In the genomic region with DNA sequence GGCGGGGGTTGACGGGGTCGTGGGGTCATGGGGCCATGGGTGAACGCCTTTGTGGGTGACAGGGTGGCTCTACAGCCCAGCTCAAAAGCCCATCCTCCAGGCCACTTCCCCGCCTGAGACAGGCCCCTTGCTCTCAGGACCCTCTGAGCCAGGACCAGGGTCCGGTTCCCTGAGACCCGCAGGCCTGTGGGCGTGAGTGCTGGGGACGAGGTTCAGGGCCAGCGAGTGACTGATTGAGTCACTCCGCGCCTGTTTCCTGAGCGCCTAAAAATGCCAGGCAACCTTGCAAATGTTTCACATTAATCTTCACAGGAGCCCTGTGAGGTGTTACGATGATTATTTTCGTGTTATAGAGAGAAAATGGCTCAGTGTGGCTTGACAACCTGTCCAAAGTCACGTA, we compare ENCODE assay signal across 8 cellular contexts.
DNase-seq lines count a peak whose midpoint lies in the region; ATAC-seq, FAIRE-seq and TF ChIP-seq lines count a peak whose summit lies in the region.

No MANE protein-coding gene starts in this region.

- H3K27me3 ChIP-seq in heart left ventricle = no peaks in the 10 kb centered on the region
- no peaks in the 10 kb centered on the region for H3K27me3 ChIP-seq in esophagus muscularis mucosa
- no peaks in the 10 kb centered on the region for H3K27me3 ChIP-seq in trophoblast cell (ENCODE audit: insufficient read depth, low read length)

- H3K9ac ChIP-seq in trophoblast cell (ENCODE audit: low read length) = peak overlapping the region; percentile 73

- H3K36me3 ChIP-seq in heart left ventricle (peaks cover 0 to 37% (median 10%) of the 10 kb centered on the region in 9 donors), esophagus muscularis mucosa (peaks cover 0 to 33% (median 9%) of the 10 kb centered on the region in 4 donors), trophoblast cell (ENCODE audit: control insufficient read depth in 1 of 2, insufficient read depth in 2 of 2, low read length in 2 of 2) (peaks cover 5 to 7% of the 10 kb centered on the region in 2 experiments)

- no peak overlapping the region for H3K18ac ChIP-seq in trophoblast cell (ENCODE audit: low read length)

- H2AK5ac ChIP-seq in trophoblast cell (ENCODE audit: low read length) = no peak overlapping the region

- peaks cover 7% of the 10 kb centered on the region for H3K79me1 ChIP-seq in trophoblast cell (ENCODE audit: low read length)

- WGBS in heart left ventricle, 4 donors = 0 to 34% (median 16%) methylated on average over 13 to 16 of the region's 16 CpGs
- WGBS in esophagus muscularis mucosa = 36% methylated on average over 6 of the region's 16 CpGs
- WGBS in trophoblast cell (ENCODE audit: extremely low coverage, insufficient coverage, insufficient read length) = no CpG with 5 or more reads among the region's 16 CpGs

- peak in 2 of 4 donors; percentile 39 to 48 for ATAC-seq in heart left ventricle
- ATAC-seq in left ventricle myocardium superior = no peak

- no peak overlapping the region for H2BK120ac ChIP-seq in trophoblast cell (ENCODE audit: insufficient read depth, low read length, poor library complexity)

- no peak overlapping the region for H3K23ac ChIP-seq in trophoblast cell (ENCODE audit: low read length)

- H2BK5ac ChIP-seq in trophoblast cell (ENCODE audit: low read depth, low read length, poor library complexity) = no peak overlapping the region

- TF ChIP-seq POLR2A in heart left ventricle (IDR thresholded peaks at IDR 0.05) (no peak), esophagus muscularis mucosa (IDR thresholded peaks at IDR 0.05; ENCODE audit: low read depth) (no peak)

- peak overlapping the region; percentile 71 for H3K4me2 ChIP-seq in trophoblast cell (ENCODE audit: low read length)

- H3K9me3 ChIP-seq in heart left ventricle = no peaks in the 10 kb centered on the region
- no peaks in the 10 kb centered on the region for H3K9me3 ChIP-seq in esophagus muscularis mucosa
- no peaks in the 10 kb centered on the region for H3K9me3 ChIP-seq in trophoblast cell (ENCODE audit: insufficient read depth, low read depth, low read length)

- TF ChIP-seq EP300 in esophagus muscularis mucosa (IDR thresholded peaks at IDR 0.05) = no peak

- peak overlapping the region; percentile 6 for H3K4ac ChIP-seq in trophoblast cell (ENCODE audit: low read depth, low read length)

- peaks cover 2% of the 10 kb centered on the region for H3K79me2 ChIP-seq in trophoblast cell (ENCODE audit: control insufficient read depth, insufficient read depth, low read length, poor library complexity)

- H3K14ac ChIP-seq in trophoblast cell (ENCODE audit: low read length) = no peak overlapping the region

- peak overlapping the region in 11 of 12 donors; percentile 78 to 91 (median 86) for H3K27ac ChIP-seq in heart left ventricle
- H3K27ac ChIP-seq in esophagus muscularis mucosa (replicated peaks in 1 of 4) = peak overlapping the region; percentile 81 to 86 (median 84)
- no peak overlapping the region for H3K27ac ChIP-seq in trophoblast cell (ENCODE audit: low read depth, low read length)

- H2AFZ ChIP-seq in trophoblast cell (ENCODE audit: insufficient read depth, low read length, poor library complexity) = no peak overlapping the region

- H3K4me3 ChIP-seq in heart left ventricle = peak overlapping the region; percentile 17 to 97 (median 74)
- H3K4me3 ChIP-seq in esophagus muscularis mucosa = peak overlapping the region; percentile 69 to 84 (median 73)
- peak overlapping the region; percentile 79 for H3K4me3 ChIP-seq in trophoblast cell (ENCODE audit: low read depth, low read length)

- intact Hi-C loops in heart left ventricle (cut with DNase I) (loop anchor here in 1 of 10 donors (5.0 kb wide), 1 partner anchor 100 kb away; the partner anchor contains the start of gene ZNF674), left ventricle myocardium superior (cut with micrococcal nuclease) (no loop called here), esophagus muscularis mucosa (cut with DNase I) (no loop called here)

- H3K4me1 ChIP-seq in heart left ventricle (peaks cover 0 to 16% (median 2%) of the 10 kb centered on the region in 12 donors), esophagus muscularis mucosa (peaks cover 6 to 19% (median 10%) of the 10 kb centered on the region in 4 donors), trophoblast cell (ENCODE audit: control insufficient read depth in 1 of 2, insufficient read depth in 2 of 2, low read length in 2 of 2) (peaks cover 7 to 11% of the 10 kb centered on the region in 2 experiments)

- no peak overlapping the region for H4K12ac ChIP-seq in trophoblast cell (ENCODE audit: low read depth, low read length)

- peak overlapping the region; percentile 39 for H4K91ac ChIP-seq in trophoblast cell (ENCODE audit: low read depth, low read length)

- H4K8ac ChIP-seq in trophoblast cell (ENCODE audit: low read depth, low read length) = peak overlapping the region; percentile 30

- no peak overlapping the region for H2BK12ac ChIP-seq in trophoblast cell (ENCODE audit: low read length)

- no peak for TF ChIP-seq CTCF in heart left ventricle (IDR thresholded peaks at IDR 0.05)
- TF ChIP-seq CTCF in esophagus muscularis mucosa (IDR thresholded peaks at IDR 0.05) = no peak

- DNase-seq in heart left ventricle = no peak
- no peak for DNase-seq in left ventricle myocardium superior
- DNase-seq in RCC 7860 (ENCODE audit: low spot score) = peak; percentile 8
- no peak for DNase-seq in esophagus muscularis mucosa (ENCODE audit: extremely low spot score)
- peak in 1 of 2 donors; percentile 17 for DNase-seq in trophoblast cell
- DNase-seq in AML-193 (lab: John Stamatoyannopoulos, UW) = no peak
- DNase-seq in SIG-M5 (lab: John Stamatoyannopoulos, UW) = no peak
- no peak for DNase-seq in Kasumi-1 (lab: John Stamatoyannopoulos, UW)

- FAIRE-seq in RCC 7860 (lab: Jason Lieb, UNC) = no peak
